ENCODE assay signal across 8 cellular contexts in genomic region chr19:38402623-38402966, GRCh38. TPM values are rescaled to one million over a fixed set of nuclear protein-coding genes. Genes with fewer than 3 reads are reported as not detected.
DNase-seq lines count a peak whose midpoint lies in the region; ATAC-seq and TF ChIP-seq lines count a peak whose summit lies in the region.

No MANE protein-coding gene starts in this region.

- H3K27me3 ChIP-seq in HAP-1 (ENCODE audit: low read depth) = no peaks in the 10 kb centered on the region

- in situ Hi-C loops in HAP-1 (cut with MboI; ENCODE audit: low sequenced_read_pairs) = loop anchor here (10.0 kb wide), 1 partner anchor 232 kb away; no protein-coding TSS in a partner anchor

- H3K27ac ChIP-seq in angular gyrus (ENCODE audit: low read depth, low read length) (peak overlapping the region; percentile 62), mesodermal cell (ENCODE audit: low read depth, low read length, severe bottlenecking) (no peak overlapping the region)

- no peaks in the 10 kb centered on the region for H3K9me3 ChIP-seq in HAP-1
- no peaks in the 10 kb centered on the region for H3K9me3 ChIP-seq in mesodermal cell (ENCODE audit: control insufficient read depth, low read length)

- POLR2A ChIA-PET in AG04449 (lab: Yijun Ruan, JAX) = interaction anchor here (0.8 to 1.5 kb wide), 8 partner anchors 9 to 245 kb away, joined by 3 to 7 read pairs (median 4); partner anchors contain the start of genes ACTN4, EIF3K and PSMD8

- no peak for ATAC-seq in GM21367 (IDR thresholded peaks at IDR 0.05; ENCODE audit: unreplicated experiment)
- ATAC-seq in HG03108 (IDR thresholded peaks at IDR 0.05; ENCODE audit: unreplicated experiment) = no peak
- ATAC-seq in HG03565 (IDR thresholded peaks at IDR 0.05; ENCODE audit: unreplicated experiment) = no peak

- H3K4me3 ChIP-seq in AG04449 (ENCODE audit: low read depth, low read length) (peak overlapping the region; percentile 58), HAP-1 (peak overlapping the region; percentile 76), mesodermal cell (ENCODE audit: extremely low read depth, insufficient read depth, low read length, poor library complexity, severe bottlenecking) (peak overlapping the region; percentile 62)

- WGBS in mesodermal cell (ENCODE audit: insufficient coverage in 2 of 2), 2 experiments = 8 to 12% methylated on average over 10 to 13 of the region's 18 CpGs

- DNase-seq in AG04449 (ENCODE audit: low read depth, low spot score) = no peak
- DNase-seq in HAP-1 (ENCODE audit: low spot score in 2 of 2) = no peak
- DNase-seq in NCI-H2196 treated with DMSO at 0.1 percent for 48 hours (lab: John Stamatoyannopoulos, UW; ENCODE audit: unreplicated experiment) = no peak

- H3K36me3 ChIP-seq in HAP-1 (replicated peaks) = peaks cover 4% of the 10 kb centered on the region
- H3K36me3 ChIP-seq in mesodermal cell (ENCODE audit: control insufficient read depth, insufficient read depth, low read length) = peaks cover 3% of the 10 kb centered on the region

- CTCF ChIA-PET in AG04449 (lab: Yijun Ruan, JAX) = interaction anchor here (0.6 to 6.9 kb wide), 46 partner anchors 9 to 730 kb away, joined by 3 to 112 read pairs (median 4); partner anchors contain the start of genes EIF3K, GGN, MAP4K1 and MRPS12

- H3K4me1 ChIP-seq in HAP-1 = no peaks in the 10 kb centered on the region; the same call in none of the 2 replicates
- H3K4me1 ChIP-seq in mesodermal cell (ENCODE audit: control insufficient read depth, insufficient read depth, low read length, poor library complexity, severe bottlenecking) = peaks cover 19% of the 10 kb centered on the region

- TF ChIP-seq CTCF in AG04449 (IDR thresholded peaks at IDR 0.05; ENCODE audit: insufficient read depth, low read length, missing control alignments) = no peak

RNA-seq across cellular contexts. Expression of gene FAM98C, which starts 0.3 kb away (rescaled TPM):
- 9.7 TPM for polyA plus RNA-seq in mesodermal cell (2013, experiment 1 of 2)
- polyA plus RNA-seq in mesodermal cell (2013, experiment 2 of 2) = 4.5 TPM

RNA-seq across cellular contexts. Expression of gene SPRED3, which starts 14.1 kb away (rescaled TPM):
- polyA plus RNA-seq in mesodermal cell (2013, experiment 1 of 2) = 11.1 TPM
- 7.9 TPM for polyA plus RNA-seq in mesodermal cell (2013, experiment 2 of 2)

RNA-seq across cellular contexts. Expression of gene GGN, which starts 14.8 kb away (rescaled TPM):
- 1.1 TPM for polyA plus RNA-seq in mesodermal cell (2013, experiment 1 of 2)
- polyA plus RNA-seq in mesodermal cell (2013, experiment 2 of 2) = 3.5 TPM

RNA-seq across cellular contexts. Expression of gene RASGRP4, which starts 23.4 kb away (rescaled TPM):
- polyA plus RNA-seq in mesodermal cell (2013, experiment 1 of 2) = 2.6 TPM
- polyA plus RNA-seq in mesodermal cell (2013, experiment 2 of 2) = 1.6 TPM

RNA-seq across cellular contexts. Expression of gene PSMD8, which starts 28.2 kb away (rescaled TPM):
- polyA plus RNA-seq in mesodermal cell (2013, experiment 1 of 2) = 304 TPM
- polyA plus RNA-seq in mesodermal cell (2013, experiment 2 of 2) = 265 TPM
